In genomic region chr5:108222011-108222410, GRCh38 we compare ENCODE assay signal across 19 cellular contexts.
DNase-seq lines count a peak whose midpoint lies in the region; ATAC-seq, FAIRE-seq and TF ChIP-seq lines count a peak whose summit lies in the region.
"Had no signal": no experiment of that assay in that cellular context is flagged by ENCODE, and none has a peak within 500 bp of the region (broad histone marks: within the 10 kb centered on the region; RNA-seq: fewer than 3 reads in every experiment).

No MANE protein-coding gene starts in this region.

- no peaks in the 10 kb centered on the region for H3K9me2 ChIP-seq in SK-N-SH

- no peak overlapping the region for H2AFZ ChIP-seq in SK-N-SH (ENCODE audit: low read depth)

- intact Hi-C loops in A673 (cut with micrococcal nuclease; ENCODE audit: unreplicated experiment) = no loop called here

- TF ChIP-seq CTCF in SK-N-SH (IDR thresholded peaks at IDR 0.05) (no peak), A549 (IDR thresholded peaks at IDR 0.05) (no peak), A673 (conservative IDR thresholded peaks at IDR 0.05; ENCODE audit: low read depth, low read length) (no peak)

- ATAC-seq in SK-N-SH treated with all-trans-retinoic acid at 6 μM for 48 hours = no peak
- no peak for ATAC-seq in A549
- ATAC-seq: CD8-positive, alpha-beta T cell had no signal

- TF ChIP-seq EP300 in SK-N-SH (IDR thresholded peaks at IDR 0.05; ENCODE audit: borderline replicate concordance in 1 of 2, low read depth in 1 of 2, low read length in 1 of 2) (no peak), A549 (IDR thresholded peaks at IDR 0.05) (no peak)

- H3K27me3 ChIP-seq in SK-N-SH (ENCODE audit: insufficient read depth) = no peaks in the 10 kb centered on the region
- H3K27me3 ChIP-seq in A673 (replicated peaks; ENCODE audit: insufficient read depth, low read depth, low read length, poor library complexity) = no peaks in the 10 kb centered on the region
- H3K27me3 ChIP-seq: BLaER1 treated with 17β-estradiol and CSF1 and Interleukin-3, amounts not matched to agents 10 nM and 100 nM had no signal

- no TSS peak for BruUV-seq in A673 (replicated peaks; lab: Mats Ljungman, UMichigan)

- H3K4me2 ChIP-seq in SK-N-SH (no peak overlapping the region), A549 (no peak overlapping the region)
- H3K4me2 ChIP-seq: BLaER1 treated with 17β-estradiol and CSF1 and Interleukin-3, amounts not matched to agents 10 nM and 100 nM had no signal

- H3F3A ChIP-seq in SK-N-SH (replicated peaks; ENCODE audit: insufficient read depth) = peaks cover 4% of the 10 kb centered on the region

- no peak for FAIRE-seq in A549 (lab: Jason Lieb, UNC)
- FAIRE-seq in endometrium (lab: Jason Lieb, UNC) = peak; percentile 68
- FAIRE-seq: D721Med, G401.6, GM12891, GM19239 had no signal

- H3K36me3 ChIP-seq in SK-N-SH (replicated peaks in 1 of 2; ENCODE audit: control insufficient read depth in 1 of 2, insufficient read depth in 2 of 2, low read length in 1 of 2) (no peaks in the 10 kb centered on the region), A673 (ENCODE audit: insufficient read depth, low read length, poor library complexity, severe bottlenecking) (no peaks in the 10 kb centered on the region)

- H3K4me1 ChIP-seq in SK-N-SH (ENCODE audit: control insufficient read depth in 1 of 2, insufficient read depth in 2 of 2, low read depth in 1 of 2, low read length in 1 of 2) (no peaks in the 10 kb centered on the region), A549 (peaks cover 3% of the 10 kb centered on the region), A673 (ENCODE audit: insufficient read depth, low read length, poor library complexity, severe bottlenecking) (no peaks in the 10 kb centered on the region)
- H3K4me1 ChIP-seq: BLaER1 treated with 17β-estradiol and CSF1 and Interleukin-3, amounts not matched to agents 10 nM and 100 nM; Caco-2 had no signal

- no peak for DNase-seq in SK-N-SH
- no peak for DNase-seq in A549 (ENCODE audit: low read depth in 1 of 2, low spot score in 1 of 2)
- no peak for DNase-seq in A673 (ENCODE audit: low spot score)
- DNase-seq: AML-193; Caco-2; Calu3; CD4-positive, alpha-beta T cell; CD8-positive, alpha-beta T cell; DMS79 treated with DMSO at 0.1 percent for 48 hours; GF-D8 had no signal

- H3K27ac ChIP-seq in SK-N-SH (ENCODE audit: low read depth in 2 of 2, low read length in 1 of 2) (no peak overlapping the region; a peak in 1 of 4 replicates), A549 (no peak overlapping the region), A673 (ENCODE audit: low read depth, low read length, poor library complexity, severe bottlenecking) (no peak overlapping the region)
- H3K27ac ChIP-seq: 22Rv1; BLaER1 treated with 17β-estradiol and CSF1 and Interleukin-3, amounts not matched to agents 10 nM and 100 nM; C4-2B had no signal

- no peak for TF ChIP-seq POLR2A in A549 (IDR thresholded peaks at IDR 0.05; ENCODE audit: low read length)

- H4K20me1 ChIP-seq in SK-N-SH (ENCODE audit: insufficient read depth) = no peaks in the 10 kb centered on the region
- H4K20me1 ChIP-seq: BLaER1 treated with 17β-estradiol and CSF1 and Interleukin-3, amounts not matched to agents 10 nM and 100 nM had no signal

- POLR2A ChIA-PET in SK-N-SH (lab: Yijun Ruan, JAX) = no interaction called here
- POLR2A ChIA-PET in A549 (lab: Yijun Ruan, JAX) = no interaction called here
- POLR2A ChIA-PET in A673 (lab: Charles Lee; ENCODE audit: low non-redundant PET) = no interaction called here

- no peaks in the 10 kb centered on the region for H3K9me3 ChIP-seq in SK-N-SH
- H3K9me3 ChIP-seq in A549 = no peaks in the 10 kb centered on the region
- no peaks in the 10 kb centered on the region for H3K9me3 ChIP-seq in A673 (ENCODE audit: low read depth, low read length, poor library complexity, severe bottlenecking)
- H3K9me3 ChIP-seq: Caco-2 had no signal

- H3K4me3 ChIP-seq in SK-N-SH (ENCODE audit: low read depth in 2 of 2, low read length in 1 of 2) (no peak overlapping the region), A549 (no peak overlapping the region), A673 (ENCODE audit: low read depth, low read length, poor library complexity, severe bottlenecking) (no peak overlapping the region)
- H3K4me3 ChIP-seq: BLaER1 treated with 17β-estradiol and CSF1 and Interleukin-3, amounts not matched to agents 10 nM and 100 nM had no signal

- TF ChIP-seq RAD21 in SK-N-SH (IDR thresholded peaks at IDR 0.05; ENCODE audit: low read length) = no peak
- TF ChIP-seq RAD21 in A549 (conservative IDR thresholded peaks at IDR 0.05 in 1 of 2, IDR thresholded peaks at IDR 0.05 in 1 of 2) = no peak

- no peaks in the 10 kb centered on the region for H3K79me2 ChIP-seq in SK-N-SH (ENCODE audit: insufficient read depth)

- CTCF ChIA-PET in SK-N-SH (lab: Yijun Ruan, JAX) = interaction anchor here (0.9 to 2.9 kb wide), 2 partner anchors 17 to 39 kb away, joined by 3 to 11 read pairs; no protein-coding TSS in a partner anchor
- CTCF ChIA-PET in A549 (lab: Yijun Ruan, JAX) = interaction anchor here (1.1 kb wide), 1 partner anchor 38 kb away, joined by 5 read pairs; no protein-coding TSS in a partner anchor
- CTCF ChIA-PET in A673 (lab: Charles Lee) = no interaction called here

- H3K9ac ChIP-seq in SK-N-SH = no peak overlapping the region
- H3K9ac ChIP-seq: BLaER1 treated with 17β-estradiol and CSF1 and Interleukin-3, amounts not matched to agents 10 nM and 100 nM had no signal

TF ChIP-seq in SK-N-SH treated with all-trans-retinoic acid at 6 μM for 48 hours, 23 proteins besides CTCF, POLR2A, EP300 and RAD21:
- TF ChIP-seq TCF4 (CRISPR knock-in tag; IDR thresholded peaks at IDR 0.05; ENCODE audit: borderline replicate concordance) (0 out of 2 replicates have a peak, but pooled peaks have one; percentile 51), OSR1 (CRISPR knock-in tag; IDR thresholded peaks at IDR 0.05) (no peak)

TF ChIP-seq in SK-N-SH, 30 proteins besides CTCF, POLR2A, EP300 and RAD21:
- TF ChIP-seq CHD2 (IDR thresholded peaks at IDR 0.05; ENCODE audit: low read length, partially characterized antibody) (no peak), RCOR1 (IDR thresholded peaks at IDR 0.05; ENCODE audit: low read length) (no peak), FOSL2 (IDR thresholded peaks at IDR 0.05; ENCODE audit: borderline replicate concordance, low read depth) (no peak), NRF1 (IDR thresholded peaks at IDR 0.05; ENCODE audit: low read depth, low read length) (no peak)
TF ChIP-seq in SK-N-SH: peak in this region for 0.

TF ChIP-seq in A549, 52 proteins besides CTCF, POLR2A, EP300 and RAD21:
- TF ChIP-seq, protein P1, sequence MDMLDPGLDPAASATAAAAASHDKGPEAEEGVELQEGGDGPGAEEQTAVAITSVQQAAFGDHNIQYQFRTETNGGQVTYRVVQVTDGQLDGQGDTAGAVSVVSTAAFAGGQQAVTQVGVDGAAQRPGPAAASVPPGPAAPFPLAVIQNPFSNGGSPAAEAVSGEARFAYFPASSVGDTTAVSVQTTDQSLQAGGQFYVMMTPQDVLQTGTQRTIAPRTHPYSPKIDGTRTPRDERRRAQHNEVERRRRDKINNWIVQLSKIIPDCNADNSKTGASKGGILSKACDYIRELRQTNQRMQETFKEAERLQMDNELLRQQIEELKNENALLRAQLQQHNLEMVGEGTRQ (IDR thresholded peaks at IDR 0.05) = no peak
- peak; percentile 65 for TF ChIP-seq MAFK (IDR thresholded peaks at IDR 0.05; ENCODE audit: partially characterized antibody)
TF ChIP-seq in A549: peak in this region for 1.
